In the genomic region with DNA sequence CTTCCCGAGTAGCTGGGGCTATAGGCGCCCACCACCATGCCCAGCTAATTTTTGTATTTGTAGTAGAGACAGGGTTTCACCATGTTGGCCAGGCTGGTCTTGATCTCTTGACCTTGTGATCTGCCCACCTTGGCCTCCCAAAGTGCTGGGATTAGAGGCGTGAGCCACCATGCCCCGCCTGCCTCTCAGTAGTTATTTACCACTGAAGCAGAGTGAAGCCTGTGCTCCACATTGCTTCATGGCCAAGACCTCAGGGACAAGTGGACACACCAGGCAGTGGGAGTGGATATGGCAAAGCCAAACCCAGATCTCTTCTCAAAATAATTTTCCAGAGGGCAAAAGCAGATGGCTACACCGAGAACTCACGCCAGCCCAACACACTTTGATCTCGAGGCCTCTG, we compare ENCODE assay signal across 11 cellular contexts. TPM values are rescaled to one million over a fixed set of nuclear protein-coding genes. Genes with fewer than 3 reads are reported as not detected.
DNase-seq lines count a peak whose midpoint lies in the region; ATAC-seq, FAIRE-seq and TF ChIP-seq lines count a peak whose summit lies in the region.
"Not testable (repeated sequence)": the region's sequence is repeated elsewhere in the genome, so short reads cannot be mapped to it uniquely, and the experiment has no call there.
"Had no signal": no experiment of that assay in that cellular context is flagged by ENCODE, and none has a peak within 500 bp of the region (broad histone marks: within the 10 kb centered on the region; RNA-seq: fewer than 3 reads in every experiment).

No MANE protein-coding gene starts in this region.

- intact Hi-C loops in right lobe of liver (cut with DNase I); spleen (cut with DNase I; ENCODE audit: low total_unique reads): not testable (repeated sequence)

- not testable (repeated sequence) for H3K4me3 Mint-ChIP-seq in CD4-positive, CD25-positive, alpha-beta regulatory T cell; activated naive CD8-positive, alpha-beta T cell treated with anti-CD3 and anti-CD28 coated beads for 36 hours

- TF ChIP-seq POLR2A in GM12891 (IDR thresholded peaks at IDR 0.05; ENCODE audit: low read depth, low read length); right lobe of liver (IDR thresholded peaks at IDR 0.05); spleen (IDR thresholded peaks at IDR 0.05); upper lobe of left lung (IDR thresholded peaks at IDR 0.05): not testable (repeated sequence)

- H3K36me3 Mint-ChIP-seq in CD4-positive, CD25-positive, alpha-beta regulatory T cell, result peaks cover 23% of the 10 kb centered on the region
- peaks cover 11% of the 10 kb centered on the region for H3K36me3 Mint-ChIP-seq in activated naive CD8-positive, alpha-beta T cell treated with anti-CD3 and anti-CD28 coated beads for 36 hours

- not testable (repeated sequence) for H2AFZ ChIP-seq in OCI-LY1 (ENCODE audit: low read length)

- not testable (repeated sequence) for H3K9me3 ChIP-seq in CD4-positive, CD25-positive, alpha-beta regulatory T cell (ENCODE audit: control insufficient read depth in 2 of 2, low read length in 2 of 2); OCI-LY1 (ENCODE audit: low read length); right lobe of liver; spleen; upper lobe of left lung

- peaks cover 12% of the 10 kb centered on the region for H3K4me1 ChIP-seq in CD4-positive, CD25-positive, alpha-beta regulatory T cell (ENCODE audit: control insufficient read depth, insufficient read depth, low read length, poor library complexity, severe bottlenecking)
- H3K4me1 ChIP-seq in OCI-LY1 (ENCODE audit: insufficient read depth, low read length, severe bottlenecking) (peaks cover 54% of the 10 kb centered on the region), right lobe of liver (peaks cover 0 to 29% (median 12%) of the 10 kb centered on the region in 4 donors), spleen (peaks cover 0 to 99% (median 59%) of the 10 kb centered on the region in 6 donors), upper lobe of left lung (peaks cover 5 to 17% (median 9%) of the 10 kb centered on the region in 4 donors)

- not testable (repeated sequence) for H3K4me3 ChIP-seq in CD4-positive, CD25-positive, alpha-beta regulatory T cell (ENCODE audit: low read depth, low read length); OCI-LY1 (ENCODE audit: low read depth, low read length, poor library complexity, severe bottlenecking)
- H3K4me3 ChIP-seq in right lobe of liver (peak overlapping the region in 2 of 3 donors; percentile 3 to 37), spleen (peak overlapping the region in 7 of 8 donors; percentile 17 to 70 (median 40)), upper lobe of left lung (peak overlapping the region in 1 of 4 donors; percentile 29)

- peak; percentile 66 for FAIRE-seq in GM12891 (lab: Jason Lieb, UNC)

- not testable (repeated sequence) for H3F3A ChIP-seq in OCI-LY1 (ENCODE audit: insufficient read depth, low read length)

- not testable (repeated sequence) for H3K79me2 ChIP-seq in OCI-LY1 (ENCODE audit: insufficient read depth, low read length)

- TF ChIP-seq CTCF in OCI-LY1 (IDR thresholded peaks at IDR 0.05; ENCODE audit: low read length); right lobe of liver (IDR thresholded peaks at IDR 0.05); spleen (IDR thresholded peaks at IDR 0.05 in 8 of 11, conservative IDR thresholded peaks at IDR 0.05 in 3 of 11); upper lobe of left lung (IDR thresholded peaks at IDR 0.05): not testable (repeated sequence)

- ATAC-seq in CD4-positive, CD25-positive, alpha-beta regulatory T cell (ENCODE audit: low read depth in 2 of 2); right lobe of liver; upper lobe of left lung (ENCODE audit: low FRiP score in 2 of 2): not testable (repeated sequence)

- not testable (repeated sequence) for H3K27me3 ChIP-seq in CD4-positive, CD25-positive, alpha-beta regulatory T cell (ENCODE audit: control insufficient read depth, insufficient read depth, low read length); OCI-LY1 (ENCODE audit: insufficient read depth, low read length); right lobe of liver; spleen (replicated peaks in 1 of 7); upper lobe of left lung

- TF ChIP-seq EP300 in upper lobe of left lung (IDR thresholded peaks at IDR 0.05), result not testable (repeated sequence)

- H3K9me3 Mint-ChIP-seq in CD4-positive, CD25-positive, alpha-beta regulatory T cell; activated naive CD8-positive, alpha-beta T cell treated with anti-CD3 and anti-CD28 coated beads for 36 hours: not testable (repeated sequence)

- not testable (repeated sequence) for H3K36me3 ChIP-seq in CD4-positive, CD25-positive, alpha-beta regulatory T cell (ENCODE audit: control insufficient read depth, insufficient read depth, low read length); OCI-LY1 (ENCODE audit: insufficient read depth, low read length); right lobe of liver; upper lobe of left lung
- peaks cover 0 to 43% (median 0%) of the 10 kb centered on the region in 6 donors for H3K36me3 ChIP-seq in spleen

- not testable (repeated sequence) for H4K20me1 ChIP-seq in OCI-LY1 (ENCODE audit: insufficient read depth, low read length)

- H3K9me2 ChIP-seq in OCI-LY1 (ENCODE audit: low read depth, low read length), result not testable (repeated sequence)

- H3K4me2 ChIP-seq in OCI-LY1 (ENCODE audit: low read length), result not testable (repeated sequence)

- not testable (repeated sequence) for H3K9ac ChIP-seq in OCI-LY1 (ENCODE audit: low read length)

- DNase-seq in CD4-positive, CD25-positive, alpha-beta regulatory T cell; GM12891 (ENCODE audit: insufficient read length, low spot score); activated naive CD8-positive, alpha-beta T cell treated with anti-CD3 and anti-CD28 coated beads for 36 hours; upper lobe of left lung: not testable (repeated sequence)
- DNase-seq in right lobe of liver (peak in 1 of 3 donors; percentile 4), spleen (peak; percentile 54)

- not testable (repeated sequence) for H3K27ac ChIP-seq in CD4-positive, CD25-positive, alpha-beta regulatory T cell (ENCODE audit: insufficient read depth, low read length, poor library complexity, severe bottlenecking)
- H3K27ac ChIP-seq in OCI-LY1 (ENCODE audit: low read depth, low read length, poor library complexity, severe bottlenecking) (peak overlapping the region; percentile 84), right lobe of liver (peak overlapping the region in 1 of 3 donors; percentile 24), spleen (peak overlapping the region in 7 of 8 donors; percentile 75 to 93 (median 83)), upper lobe of left lung (peak overlapping the region in 3 of 4 donors; percentile 8 to 75 (median 49))

- H3K4me1 Mint-ChIP-seq in CD4-positive, CD25-positive, alpha-beta regulatory T cell, result peaks cover 8 to 48% (median 9%) of the 10 kb centered on the region in 4 donors
- peaks cover 19% of the 10 kb centered on the region for H3K4me1 Mint-ChIP-seq in activated naive CD8-positive, alpha-beta T cell treated with anti-CD3 and anti-CD28 coated beads for 36 hours

- peak overlapping the region in 2 of 3 donors; percentile 59 to 85 for H3K27ac Mint-ChIP-seq in CD4-positive, CD25-positive, alpha-beta regulatory T cell
- H3K27ac Mint-ChIP-seq in activated naive CD8-positive, alpha-beta T cell treated with anti-CD3 and anti-CD28 coated beads for 36 hours, result peak overlapping the region; percentile 25

- H3K27me3 Mint-ChIP-seq in CD4-positive, CD25-positive, alpha-beta regulatory T cell; activated naive CD8-positive, alpha-beta T cell treated with anti-CD3 and anti-CD28 coated beads for 36 hours: not testable (repeated sequence)

- 69% methylated on average over 3 of the region's 7 CpGs for WGBS in right lobe of liver (ENCODE audit: insufficient coverage, low coverage, low lambda C conversion rate, missing lambda C conversion rate)
- 80 to 93% (median 86%) methylated on average over 7 of the region's 7 CpGs for WGBS in spleen, 5 donors
- 91 to 92% methylated on average over 6 to 7 of the region's 7 CpGs for WGBS in upper lobe of left lung, 2 donors

RNA-seq across cellular contexts. Expression of a gene that starts 1.2 kb away (rescaled TPM):
- total RNA-seq in CD4-positive, CD25-positive, alpha-beta regulatory T cell, result not detected
- polyA plus RNA-seq in CD4-positive, CD25-positive, alpha-beta regulatory T cell, result 1 to 10 TPM in 1 of 4 donors, under 1 TPM in 3; 0.19 to 1.2 (median 0.29) TPM
- polyA plus RNA-seq in GM12891 (2012; ENCODE audit: low read depth, missing spikeins), result 48.3 TPM
- total RNA-seq in activated naive CD8-positive, alpha-beta T cell treated with anti-CD3 and anti-CD28 coated beads for 36 hours, result not detected
- total RNA-seq in right lobe of liver, result 1 to 10 TPM; 1.0 to 9.9 (median 3.2) TPM
- total RNA-seq in spleen, result 100 to 1,000 TPM in 1 of 7 donors, 10 to 100 TPM in 6; 68.0 to 102 (median 84.5) TPM
- 10 to 100 TPM; 18.9 to 55.0 (median 28.9) TPM for polyA plus RNA-seq in spleen
- total RNA-seq in upper lobe of left lung, result 10 to 100 TPM in 3 of 6 donors, 1 to 10 TPM in 3; 6.3 to 30.6 (median 10.7) TPM
- total RNA-seq: H4, HT1080, NCI-H460, PC-9 had no signal

RNA-seq across cellular contexts. Expression of a gene that starts 41.8 kb away (rescaled TPM):
- total RNA-seq in CD4-positive, CD25-positive, alpha-beta regulatory T cell, result 3.1 TPM
- 1 to 10 TPM in 3 of 4 donors, under 1 TPM in 1; 0.86 to 2.4 (median 1.8) TPM for polyA plus RNA-seq in CD4-positive, CD25-positive, alpha-beta regulatory T cell
- polyA plus RNA-seq in GM12891 (2012; ENCODE audit: low read depth, missing spikeins), result 1.9 TPM
- 1 to 10 TPM; 6.8 to 7.7 TPM for total RNA-seq in activated naive CD8-positive, alpha-beta T cell treated with anti-CD3 and anti-CD28 coated beads for 36 hours
- total RNA-seq in right lobe of liver (1 to 10 TPM; 1.2 to 3.8 (median 2.2) TPM), spleen (10 to 100 TPM; 11.3 to 28.4 (median 15.6) TPM), upper lobe of left lung (10 to 100 TPM in 3 of 6 donors, 1 to 10 TPM in 3; 4.9 to 29.3 (median 10.4) TPM)
- polyA plus RNA-seq in spleen, result 1 to 10 TPM; 2.4 to 3.1 (median 2.5) TPM

RNA-seq across cellular contexts. Expression of a gene that starts 48.6 kb away (rescaled TPM):
- 45.5 TPM for total RNA-seq in CD4-positive, CD25-positive, alpha-beta regulatory T cell
- 10 to 100 TPM; 23.7 to 29.0 (median 26.7) TPM for polyA plus RNA-seq in CD4-positive, CD25-positive, alpha-beta regulatory T cell
- polyA plus RNA-seq in GM12891 (2012; ENCODE audit: low read depth, missing spikeins), result 40.8 TPM
- 10 to 100 TPM; 58.4 to 61.1 TPM for total RNA-seq in activated naive CD8-positive, alpha-beta T cell treated with anti-CD3 and anti-CD28 coated beads for 36 hours
- total RNA-seq in right lobe of liver (10 to 100 TPM; 15.5 to 25.4 (median 21.1) TPM), spleen (10 to 100 TPM; 47.4 to 58.0 (median 52.7) TPM), upper lobe of left lung (10 to 100 TPM; 36.1 to 81.7 (median 39.6) TPM)
- 10 to 100 TPM; 17.1 to 22.9 (median 20.5) TPM for polyA plus RNA-seq in spleen
